Comparison of ENCODE assay signal across 10 cellular contexts in genomic region chr14:91649930-91650329, GRCh38.
DNase-seq lines count a peak whose midpoint lies in the region; ATAC-seq, FAIRE-seq and TF ChIP-seq lines count a peak whose summit lies in the region.
"Had no signal": no experiment of that assay in that cellular context is flagged by ENCODE, and none has a peak within 500 bp of the region (broad histone marks: within the 10 kb centered on the region; RNA-seq: fewer than 3 reads in every experiment).

No MANE protein-coding gene starts in this region.

- H3K27ac Mint-ChIP-seq in osteocyte (ENCODE audit: unreplicated experiment), result no peak overlapping the region
- H3K27ac Mint-ChIP-seq: naive thymus-derived CD8-positive, alpha-beta T cell; T-cell had no signal

- H3K27me3 ChIP-seq in BE2C (no peaks in the 10 kb centered on the region; the same call in 1 of the 2 replicates), OCI-LY3 (ENCODE audit: low read depth, low read length) (no peaks in the 10 kb centered on the region), endothelial cell of umbilical vein (ENCODE audit: control insufficient read depth in 2 of 2, insufficient read depth in 2 of 2, low read length in 2 of 2) (no peaks in the 10 kb centered on the region)
- H3K27me3 ChIP-seq in effector memory CD4-positive, alpha-beta T cell (replicated peaks; ENCODE audit: control insufficient read depth, insufficient read depth, low read length, poor library complexity, severe bottlenecking), result no peaks in the 10 kb centered on the region

- H3K9me3 Mint-ChIP-seq in osteocyte (ENCODE audit: unreplicated experiment), result peaks cover 5% of the 10 kb centered on the region

- H3K4me1 ChIP-seq in BE2C (no peaks in the 10 kb centered on the region), OCI-LY3 (ENCODE audit: low read length) (peaks cover 4% of the 10 kb centered on the region), endothelial cell of umbilical vein (ENCODE audit: control insufficient read depth, extremely low read depth, insufficient read depth, low read length) (no peaks in the 10 kb centered on the region)
- no peaks in the 10 kb centered on the region for H3K4me1 ChIP-seq in effector memory CD4-positive, alpha-beta T cell (ENCODE audit: control insufficient read depth, insufficient read depth, low read length, poor library complexity, severe bottlenecking)

- peak; percentile 62 for TF ChIP-seq CTCF in BE2C (IDR thresholded peaks at IDR 0.05; ENCODE audit: low read depth, low read length)
- TF ChIP-seq CTCF in GM10248 (IDR thresholded peaks at IDR 0.05; ENCODE audit: control extremely low read depth, extremely low read depth, low read depth, missing control alignments), result peak; percentile 58
- TF ChIP-seq CTCF in OCI-LY3 (IDR thresholded peaks at IDR 0.05; ENCODE audit: low read depth, low read length), result peak; percentile 65
- TF ChIP-seq CTCF in endothelial cell of umbilical vein (IDR thresholded peaks at IDR 0.05; ENCODE audit: extremely low read depth in 1 of 2, insufficient read depth in 1 of 2, low read depth in 1 of 2, low read length in 2 of 2), result peak in 1 of 2 donors; percentile 30
- peak; percentile 64 for TF ChIP-seq CTCF in osteocyte (IDR thresholded peaks at IDR 0.05)

- H3K4me3 Mint-ChIP-seq in osteocyte (ENCODE audit: unreplicated experiment), result no peak overlapping the region
- H3K4me3 Mint-ChIP-seq: naive thymus-derived CD8-positive, alpha-beta T cell; T-cell had no signal

- no peak for FAIRE-seq in endothelial cell of umbilical vein (lab: Jason Lieb, UNC)

- no TSS peak for BruUV-seq in endothelial cell of umbilical vein (replicated peaks; lab: Mats Ljungman, UMichigan)

- H3K9me3 ChIP-seq in BE2C (no peaks in the 10 kb centered on the region), OCI-LY3 (ENCODE audit: insufficient read depth, low read length) (no peaks in the 10 kb centered on the region), endothelial cell of umbilical vein (replicated peaks; ENCODE audit: control insufficient read depth, insufficient read depth, low read length) (no peaks in the 10 kb centered on the region)
- no peaks in the 10 kb centered on the region for H3K9me3 ChIP-seq in effector memory CD4-positive, alpha-beta T cell (ENCODE audit: control insufficient read depth, low read length)

- peak; percentile 10 for DNase-seq in BE2C
- DNase-seq in GM10248 (ENCODE audit: extremely low spot score), result peak; percentile 39
- DNase-seq in endothelial cell of umbilical vein (ENCODE audit: low read depth, low spot score), result peak; percentile 57
- DNase-seq in osteocyte (ENCODE audit: extremely low spot score, unreplicated experiment), result no peak
- no peak for DNase-seq in effector memory CD4-positive, alpha-beta T cell

- no peak for ATAC-seq in GM18520 (IDR thresholded peaks at IDR 0.05; ENCODE audit: unreplicated experiment)
- no peak for ATAC-seq in GM18498 (IDR thresholded peaks at IDR 0.05; ENCODE audit: unreplicated experiment)
- ATAC-seq: naive thymus-derived CD8-positive, alpha-beta T cell; T-cell had no signal

- dilution Hi-C loops in endothelial cell of umbilical vein (cut with MboI; ENCODE audit: extremely low pct_ligation_motif_present, low sequenced_read_pairs), result no loop called here

- H3K4me2 ChIP-seq in OCI-LY3 (ENCODE audit: low read length) (no peak overlapping the region), endothelial cell of umbilical vein (ENCODE audit: insufficient read depth, low read length) (no peak overlapping the region)

- peaks cover 10% of the 10 kb centered on the region for H3K27me3 Mint-ChIP-seq in osteocyte (ENCODE audit: unreplicated experiment)
- H3K27me3 Mint-ChIP-seq: T-cell had no signal

- peaks cover 4% of the 10 kb centered on the region for H3K4me1 Mint-ChIP-seq in osteocyte (ENCODE audit: unreplicated experiment)

- no peaks in the 10 kb centered on the region for H3K9me1 ChIP-seq in endothelial cell of umbilical vein (replicated peaks; ENCODE audit: control insufficient read depth, extremely low read depth, insufficient read depth, low read length)

- H3K4me3 ChIP-seq in BE2C (ENCODE audit: low read depth, low read length), result no peak overlapping the region
- H3K4me3 ChIP-seq in OCI-LY3 (ENCODE audit: low read length), result no peak overlapping the region
- H3K4me3 ChIP-seq in endothelial cell of umbilical vein (replicated peaks in 1 of 3; ENCODE audit: insufficient read depth in 1 of 3, low read depth in 1 of 3, low read length in 3 of 3), result no peak overlapping the region
- no peak overlapping the region for H3K4me3 ChIP-seq in effector memory CD4-positive, alpha-beta T cell (ENCODE audit: insufficient read depth, low read depth, low read length, poor library complexity, severe bottlenecking)

- intact Hi-C loops in endothelial cell of umbilical vein (cut with micrococcal nuclease), result loop anchor here (1.0 kb wide), 2 partner anchors 261 to 347 kb away; no protein-coding TSS in a partner anchor

- H3K27ac ChIP-seq in OCI-LY3 (ENCODE audit: low read length) (no peak overlapping the region), endothelial cell of umbilical vein (ENCODE audit: insufficient read depth, low read depth, low read length) (no peak overlapping the region)
- no peak overlapping the region for H3K27ac ChIP-seq in effector memory CD4-positive, alpha-beta T cell (ENCODE audit: insufficient read depth, low read length, poor library complexity, severe bottlenecking)

- no peaks in the 10 kb centered on the region for H3K36me3 Mint-ChIP-seq in osteocyte (ENCODE audit: unreplicated experiment)

- no peak overlapping the region for H2AFZ ChIP-seq in OCI-LY3 (ENCODE audit: low read depth, low read length)
- no peak overlapping the region for H2AFZ ChIP-seq in endothelial cell of umbilical vein (ENCODE audit: low read depth, low read length)

- no peaks in the 10 kb centered on the region for H3K36me3 ChIP-seq in BE2C
- no peaks in the 10 kb centered on the region for H3K36me3 ChIP-seq in OCI-LY3 (replicated peaks; ENCODE audit: low read depth, low read length)
- H3K36me3 ChIP-seq in endothelial cell of umbilical vein (ENCODE audit: control insufficient read depth in 2 of 2, extremely low read depth in 1 of 2, insufficient read depth in 2 of 2, low read length in 2 of 2), result no peaks in the 10 kb centered on the region
- no peaks in the 10 kb centered on the region for H3K36me3 ChIP-seq in effector memory CD4-positive, alpha-beta T cell (ENCODE audit: control insufficient read depth, insufficient read depth, low read length)

- H3K79me2 ChIP-seq in OCI-LY3 (ENCODE audit: low read length) (no peaks in the 10 kb centered on the region), endothelial cell of umbilical vein (ENCODE audit: control insufficient read depth, insufficient read depth, low read length) (no peaks in the 10 kb centered on the region)

- POLR2A ChIA-PET in GM10248 (lab: Yijun Ruan, JAX) (no interaction called here), endothelial cell of umbilical vein (lab: Charles Lee) (interaction anchor here (0.7 kb wide), 1 partner anchor 64 kb away, joined by 3 read pairs; no protein-coding TSS in a partner anchor)

- CTCF ChIA-PET in GM10248 (lab: Yijun Ruan, JAX), result interaction anchor here (0.6 to 1.6 kb wide), 23 partner anchors 10 to 472 kb away, joined by 3 to 9 read pairs (median 3); partner anchors contain the start of genes ATXN3, CPSF2 and NDUFB1
- CTCF ChIA-PET in endothelial cell of umbilical vein (lab: Charles Lee), result interaction anchor here (0.6 to 1.6 kb wide), 7 partner anchors 10 to 456 kb away, joined by 3 to 36 read pairs (median 5); partner anchors contain the start of gene ATXN3

- H3K9ac ChIP-seq in OCI-LY3 (ENCODE audit: low read length) (no peak overlapping the region), endothelial cell of umbilical vein (replicated peaks; ENCODE audit: extremely low read depth, insufficient read depth, low read length) (no peak overlapping the region)

- TF ChIP-seq POLR2A in endothelial cell of umbilical vein (IDR thresholded peaks at IDR 0.05; ENCODE audit: low read depth, low read length), result no peak

- no peaks in the 10 kb centered on the region for H4K20me1 ChIP-seq in OCI-LY3 (ENCODE audit: insufficient read depth, low read length)
- H4K20me1 ChIP-seq in endothelial cell of umbilical vein (replicated peaks; ENCODE audit: control insufficient read depth, extremely low read depth, insufficient read depth, low read length), result no peaks in the 10 kb centered on the region

TF ChIP-seq in endothelial cell of umbilical vein, 7 proteins besides CTCF, POLR2A, EP300 and RAD21:
- no peak for TF ChIP-seq JUN (IDR thresholded peaks at IDR 0.05; ENCODE audit: borderline replicate concordance, insufficient read depth, insufficient read length, low read depth)
- no peak for TF ChIP-seq POLR2AphosphoS5 (IDR thresholded peaks at IDR 0.05; ENCODE audit: insufficient read depth, low read depth, low read length)
- no peak for TF ChIP-seq EZH2 (IDR thresholded peaks at IDR 0.05; ENCODE audit: borderline replicate concordance, low read depth, low read length, severe bottlenecking)
- TF ChIP-seq GATA2 (IDR thresholded peaks at IDR 0.05; ENCODE audit: insufficient read depth, insufficient read length, low read depth, low read length), result no peak
- TF ChIP-seq FOS (IDR thresholded peaks at IDR 0.05; ENCODE audit: borderline replicate concordance, insufficient read depth, low read length), result no peak
- TF ChIP-seq MYC (IDR thresholded peaks at IDR 0.05; ENCODE audit: low read depth, low read length), result no peak
- no peak for TF ChIP-seq MAX (IDR thresholded peaks at IDR 0.05; ENCODE audit: insufficient read depth, insufficient read length)

Comparison
In these comparisons a context has a peak if more than half of its experiments do, and no peak if none do; other contexts are left out.
1. DNase-seq: peak in BE2C (single experiment), GM10248 (single experiment) and endothelial cell of umbilical vein (single experiment); none in osteocyte (single experiment) and effector memory CD4-positive, alpha-beta T cell (0 of 3).